ENCODE assay signal across 8 cellular contexts in genomic region chr14:89618821-89619551, GRCh38.
DNase-seq lines count a peak whose midpoint lies in the region; ATAC-seq and TF ChIP-seq lines count a peak whose summit lies in the region.

No MANE protein-coding gene starts in this region.

- no peaks in the 10 kb centered on the region for H3K27me3 ChIP-seq in H7 (ENCODE audit: control insufficient read depth, insufficient read depth, low read length)

- CTCF ChIA-PET in T-cell (lab: Charles Lee) = interaction anchor here in 1 of 2 donors (0.6 to 1.3 kb wide), 2 partner anchors 34 to 102 kb away, joined by 5 to 6 read pairs; no protein-coding TSS in a partner anchor

- no peaks in the 10 kb centered on the region for H3K9me3 Mint-ChIP-seq in T-cell

- H3K4me1 Mint-ChIP-seq in T-cell = peaks cover 64 to 70% (median 68%) of the 10 kb centered on the region in 3 donors

- H3K4me3 ChIP-seq in H7 (ENCODE audit: insufficient read depth, low read depth, low read length) = peak overlapping the region; percentile 70

- no peaks in the 10 kb centered on the region for H3K27me3 Mint-ChIP-seq in T-cell

- POLR2A ChIA-PET in T-cell (lab: Charles Lee) = interaction anchor here in 1 of 2 donors (0.9 to 1.5 kb wide), 3 partner anchors 102 to 203 kb away, joined by 3 to 9 read pairs (median 3); no protein-coding TSS in a partner anchor

- H3K4me3 Mint-ChIP-seq in T-cell = peak overlapping the region; percentile 90 to 93 (median 92)

- no peak for TF ChIP-seq CTCF in GM10266 (IDR thresholded peaks at IDR 0.05; ENCODE audit: control insufficient read depth, insufficient read depth, low read depth, missing control alignments)

- ATAC-seq in T-cell (replicated peaks in 1 of 4) = peak; percentile 66 to 76 (median 70)

- DNase-seq in GM10266 (ENCODE audit: extremely low spot score) (peak; percentile 86), H7 (peak; percentile 95), M059J (ENCODE audit: low read depth) (peak; percentile 54), T-cell (peak; percentile 30 to 77 (median 54)), anterior cingulate cortex (lab: John Stamatoyannopoulos, UW) (peak in 49 of 58 donors; percentile 17 to 73 (median 45)), hepatic stellate cell (ENCODE audit: low spot score) (peak; percentile 83), putamen (ENCODE audit: low spot score) (peak; percentile 58), NCI-H2107 (lab: John Stamatoyannopoulos, UW) (no peak)

- no peaks in the 10 kb centered on the region for H3K36me3 Mint-ChIP-seq in T-cell

- peak overlapping the region; percentile 96 to 97 for H3K27ac Mint-ChIP-seq in T-cell

- no peaks in the 10 kb centered on the region for H3K36me3 ChIP-seq in H7 (replicated peaks; ENCODE audit: control insufficient read depth, insufficient read depth, low read length)
